1 cellular context compared by ENCODE assay signal in genomic region chr1:108199781-108200626, GRCh38.
TF ChIP-seq lines count a peak whose summit lies in the region.

TSS of gene SLC25A24 (minus strand) at chr1:108200343. CDS start at chr1:108200138, 205 bp downstream.

TF ChIP-seq in K562, 482 proteins besides CTCF, POLR2A, EP300 and RAD21 (continued from another document):
- TF ChIP-seq, protein P1, sequence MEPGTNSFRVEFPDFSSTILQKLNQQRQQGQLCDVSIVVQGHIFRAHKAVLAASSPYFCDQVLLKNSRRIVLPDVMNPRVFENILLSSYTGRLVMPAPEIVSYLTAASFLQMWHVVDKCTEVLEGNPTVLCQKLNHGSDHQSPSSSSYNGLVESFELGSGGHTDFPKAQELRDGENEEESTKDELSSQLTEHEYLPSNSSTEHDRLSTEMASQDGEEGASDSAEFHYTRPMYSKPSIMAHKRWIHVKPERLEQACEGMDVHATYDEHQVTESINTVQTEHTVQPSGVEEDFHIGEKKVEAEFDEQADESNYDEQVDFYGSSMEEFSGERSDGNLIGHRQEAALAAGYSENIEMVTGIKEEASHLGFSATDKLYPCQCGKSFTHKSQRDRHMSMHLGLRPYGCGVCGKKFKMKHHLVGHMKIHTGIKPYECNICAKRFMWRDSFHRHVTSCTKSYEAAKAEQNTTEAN (CRISPR knock-in tag; IDR thresholded peaks at IDR 0.05): no peak
- TF ChIP-seq ZNF444 (CRISPR knock-in tag; IDR thresholded peaks at IDR 0.05) (no peak), SMARCC2 (IDR thresholded peaks at IDR 0.05; ENCODE audit: low read depth) (no peak), ARHGAP35 (IDR thresholded peaks at IDR 0.05; ENCODE audit: partially characterized antibody) (no peak), ZNF165 (CRISPR knock-in tag; IDR thresholded peaks at IDR 0.05; ENCODE audit: borderline replicate concordance) (0 out of 2 replicates have a peak, but pooled peaks have one; percentile 33), KLF1 (tag; IDR thresholded peaks at IDR 0.05) (peak; percentile 96), HEY1 (CRISPR knock-in tag; IDR thresholded peaks at IDR 0.05; ENCODE audit: borderline replicate concordance) (no peak), SAFB2 (IDR thresholded peaks at IDR 0.05; ENCODE audit: borderline replicate concordance, low read depth, low read length, severe bottlenecking) (no peak), YBX1 (IDR thresholded peaks at IDR 0.05) (no peak), HOMEZ (CRISPR knock-in tag; IDR thresholded peaks at IDR 0.05) (0 out of 2 replicates have a peak, but pooled peaks have one; percentile 72), SFPQ (IDR thresholded peaks at IDR 0.05; ENCODE audit: low read depth, low read length) (no peak), HDGF (IDR thresholded peaks at IDR 0.05) (no peak), BRCA1 (IDR thresholded peaks at IDR 0.05) (no peak), BRCA1 (CRISPR knock-in tag; IDR thresholded peaks at IDR 0.05) (0 out of 2 replicates have a peak, but pooled peaks have one; percentile 55), TAF9B (IDR thresholded peaks at IDR 0.05; ENCODE audit: partially characterized antibody) (no peak), SMAD1 (IDR thresholded peaks at IDR 0.05; ENCODE audit: low read depth, low read length, partially characterized antibody) (no peak), NBN (IDR thresholded peaks at IDR 0.05; ENCODE audit: low read depth) (no peak), BCOR (IDR thresholded peaks at IDR 0.05) (peak; percentile 43; the same call in 1 of the 2 replicates), ZNF830 (CRISPR knock-in tag; IDR thresholded peaks at IDR 0.05) (0 out of 2 replicates have a peak, but pooled peaks have one; percentile 77), SAFB (IDR thresholded peaks at IDR 0.05; ENCODE audit: borderline replicate concordance, low read depth, low read length) (peak; percentile 90), PHTF2 (CRISPR knock-in tag; IDR thresholded peaks at IDR 0.05) (no peak), ZNF140 (CRISPR knock-in tag; IDR thresholded peaks at IDR 0.05) (no peak), FOXK1 (CRISPR knock-in tag; IDR thresholded peaks at IDR 0.05; ENCODE audit: borderline replicate concordance) (no peak), BHLHE40 (IDR thresholded peaks at IDR 0.05; ENCODE audit: low read length) (peak; percentile 35; the same call in 1 of the 2 replicates), RCOR1 (IDR thresholded peaks at IDR 0.05; ENCODE audit: borderline replicate concordance in 1 of 2, low read depth in 2 of 2, low read length in 2 of 2) (no peak), THRA (IDR thresholded peaks at IDR 0.05) (no peak), BRD9 (IDR thresholded peaks at IDR 0.05; ENCODE audit: low read depth, partially characterized antibody) (no peak), U2AF1 (optimal IDR thresholded peaks at IDR 0.05; ENCODE audit: low read depth, low read length) (peak; percentile 48), ZNF282 (CRISPR knock-in tag; IDR thresholded peaks at IDR 0.05) (0 out of 2 replicates have a peak, but pooled peaks have one; percentile 79), GATAD2A (IDR thresholded peaks at IDR 0.05) (peak; percentile 80; the same call in 1 of the 2 replicates), GATAD2B (IDR thresholded peaks at IDR 0.05; ENCODE audit: borderline replicate concordance) (peak; percentile 98), HBP1 (CRISPR knock-in tag; IDR thresholded peaks at IDR 0.05) (no peak), EHMT2 (IDR thresholded peaks at IDR 0.05) (no peak), ZNF699 (CRISPR knock-in tag; IDR thresholded peaks at IDR 0.05; ENCODE audit: insufficient replicate concordance) (no peak), LEF1 (IDR thresholded peaks at IDR 0.05) (no peak), MEF2A (IDR thresholded peaks at IDR 0.05; ENCODE audit: control insufficient read depth, low read depth, low read length) (no peak), KAT7 (CRISPR knock-in tag; IDR thresholded peaks at IDR 0.05; ENCODE audit: borderline replicate concordance) (0 out of 2 replicates have a peak, but pooled peaks have one; percentile 69), ASH1L (IDR thresholded peaks at IDR 0.05; ENCODE audit: borderline replicate concordance, low read depth, partially characterized antibody) (no peak), ZNF133 (CRISPR knock-in tag; IDR thresholded peaks at IDR 0.05) (0 out of 2 replicates have a peak, but pooled peaks have one; percentile 52)
- TF ChIP-seq, protein P2, sequence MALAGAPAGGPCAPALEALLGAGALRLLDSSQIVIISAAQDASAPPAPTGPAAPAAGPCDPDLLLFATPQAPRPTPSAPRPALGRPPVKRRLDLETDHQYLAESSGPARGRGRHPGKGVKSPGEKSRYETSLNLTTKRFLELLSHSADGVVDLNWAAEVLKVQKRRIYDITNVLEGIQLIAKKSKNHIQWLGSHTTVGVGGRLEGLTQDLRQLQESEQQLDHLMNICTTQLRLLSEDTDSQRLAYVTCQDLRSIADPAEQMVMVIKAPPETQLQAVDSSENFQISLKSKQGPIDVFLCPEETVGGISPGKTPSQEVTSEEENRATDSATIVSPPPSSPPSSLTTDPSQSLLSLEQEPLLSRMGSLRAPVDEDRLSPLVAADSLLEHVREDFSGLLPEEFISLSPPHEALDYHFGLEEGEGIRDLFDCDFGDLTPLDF (CRISPR knock-in tag; IDR thresholded peaks at IDR 0.05): peak; percentile 78; the same call in 1 of the 2 replicates
- TF ChIP-seq, protein P3, sequence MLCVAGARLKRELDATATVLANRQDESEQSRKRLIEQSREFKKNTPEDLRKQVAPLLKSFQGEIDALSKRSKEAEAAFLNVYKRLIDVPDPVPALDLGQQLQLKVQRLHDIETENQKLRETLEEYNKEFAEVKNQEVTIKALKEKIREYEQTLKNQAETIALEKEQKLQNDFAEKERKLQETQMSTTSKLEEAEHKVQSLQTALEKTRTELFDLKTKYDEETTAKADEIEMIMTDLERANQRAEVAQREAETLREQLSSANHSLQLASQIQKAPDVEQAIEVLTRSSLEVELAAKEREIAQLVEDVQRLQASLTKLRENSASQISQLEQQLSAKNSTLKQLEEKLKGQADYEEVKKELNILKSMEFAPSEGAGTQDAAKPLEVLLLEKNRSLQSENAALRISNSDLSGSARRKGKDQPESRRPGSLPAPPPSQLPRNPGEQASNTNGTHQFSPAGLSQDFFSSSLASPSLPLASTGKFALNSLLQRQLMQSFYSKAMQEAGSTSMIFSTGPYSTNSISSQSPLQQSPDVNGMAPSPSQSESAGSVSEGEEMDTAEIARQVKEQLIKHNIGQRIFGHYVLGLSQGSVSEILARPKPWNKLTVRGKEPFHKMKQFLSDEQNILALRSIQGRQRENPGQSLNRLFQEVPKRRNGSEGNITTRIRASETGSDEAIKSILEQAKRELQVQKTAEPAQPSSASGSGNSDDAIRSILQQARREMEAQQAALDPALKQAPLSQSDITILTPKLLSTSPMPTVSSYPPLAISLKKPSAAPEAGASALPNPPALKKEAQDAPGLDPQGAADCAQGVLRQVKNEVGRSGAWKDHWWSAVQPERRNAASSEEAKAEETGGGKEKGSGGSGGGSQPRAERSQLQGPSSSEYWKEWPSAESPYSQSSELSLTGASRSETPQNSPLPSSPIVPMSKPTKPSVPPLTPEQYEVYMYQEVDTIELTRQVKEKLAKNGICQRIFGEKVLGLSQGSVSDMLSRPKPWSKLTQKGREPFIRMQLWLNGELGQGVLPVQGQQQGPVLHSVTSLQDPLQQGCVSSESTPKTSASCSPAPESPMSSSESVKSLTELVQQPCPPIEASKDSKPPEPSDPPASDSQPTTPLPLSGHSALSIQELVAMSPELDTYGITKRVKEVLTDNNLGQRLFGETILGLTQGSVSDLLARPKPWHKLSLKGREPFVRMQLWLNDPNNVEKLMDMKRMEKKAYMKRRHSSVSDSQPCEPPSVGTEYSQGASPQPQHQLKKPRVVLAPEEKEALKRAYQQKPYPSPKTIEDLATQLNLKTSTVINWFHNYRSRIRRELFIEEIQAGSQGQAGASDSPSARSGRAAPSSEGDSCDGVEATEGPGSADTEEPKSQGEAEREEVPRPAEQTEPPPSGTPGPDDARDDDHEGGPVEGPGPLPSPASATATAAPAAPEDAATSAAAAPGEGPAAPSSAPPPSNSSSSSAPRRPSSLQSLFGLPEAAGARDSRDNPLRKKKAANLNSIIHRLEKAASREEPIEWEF (CRISPR knock-in tag; IDR thresholded peaks at IDR 0.05): no peak
